Comparison of ENCODE assay signal across 17 cellular contexts in the genomic region with DNA sequence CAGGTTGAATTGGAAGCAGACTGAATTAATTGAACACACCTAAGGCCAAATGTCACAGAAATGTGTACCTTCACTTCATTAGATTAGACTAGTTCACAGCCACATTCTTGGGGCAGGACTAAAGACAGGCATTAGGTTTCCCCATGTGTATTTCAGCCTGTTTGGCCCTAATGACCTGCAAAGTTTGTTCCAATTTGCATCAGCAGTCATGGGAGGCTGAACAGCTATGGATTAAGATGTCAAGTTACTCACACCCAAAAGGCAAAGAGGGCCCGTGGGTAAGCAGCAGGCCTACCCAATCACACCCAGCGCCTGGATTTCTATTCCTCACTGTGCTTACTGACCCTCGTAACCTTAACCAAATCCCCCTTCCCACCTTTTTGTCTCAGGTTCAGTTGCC.
DNase-seq lines count a peak whose midpoint lies in the region; ATAC-seq and TF ChIP-seq lines count a peak whose summit lies in the region.
"Had no signal": no experiment of that assay in that cellular context is flagged by ENCODE, and none has a peak within 500 bp of the region (broad histone marks: within the 10 kb centered on the region; RNA-seq: fewer than 3 reads in every experiment).

No MANE protein-coding gene starts in this region.

- ATAC-seq in GM18907 (IDR thresholded peaks at IDR 0.05; ENCODE audit: unreplicated experiment) (peak; percentile 61), HG02610 (IDR thresholded peaks at IDR 0.05; ENCODE audit: unreplicated experiment) (peak; percentile 78), HG03378 (IDR thresholded peaks at IDR 0.05; ENCODE audit: unreplicated experiment) (peak; percentile 34), HG02571 (IDR thresholded peaks at IDR 0.05; ENCODE audit: unreplicated experiment) (no peak)
- ATAC-seq: activated CD4-positive, alpha-beta T cell treated with anti-CD3 and anti-CD28 coated beads for 36 hours; right lobe of liver had no signal

- no peak for DNase-seq in SIG-M5 (lab: John Stamatoyannopoulos, UW)
- DNase-seq in cerebellum (ENCODE audit: low spot score): no peak
- DNase-seq in GM20000 (ENCODE audit: low spot score): no peak
- DNase-seq: activated CD4-positive, alpha-beta T cell treated with anti-CD3 and anti-CD28 coated beads for 36 hours; activated naive CD8-positive, alpha-beta T cell treated with anti-CD3 and anti-CD28 coated beads, Interleukin-2, amount 10 ng/mL, durations not matched to agents 7 days and 5 days; DMS53; kidney glomerular epithelial cell; NCI-H1436; NCI-H345; right lobe of liver; SJCRH30; stimulated activated CD4-positive, alpha-beta T cell treated with anti-CD3 and anti-CD28 coated beads, Interleukin-1b, Interleukin-23, amount 100 ng/mL, for 48 hours; T1000 had no signal

- TF ChIP-seq CTCF in GM20000 (IDR thresholded peaks at IDR 0.05; ENCODE audit: extremely low read depth, missing control alignments): no peak
